In the genomic region with DNA sequence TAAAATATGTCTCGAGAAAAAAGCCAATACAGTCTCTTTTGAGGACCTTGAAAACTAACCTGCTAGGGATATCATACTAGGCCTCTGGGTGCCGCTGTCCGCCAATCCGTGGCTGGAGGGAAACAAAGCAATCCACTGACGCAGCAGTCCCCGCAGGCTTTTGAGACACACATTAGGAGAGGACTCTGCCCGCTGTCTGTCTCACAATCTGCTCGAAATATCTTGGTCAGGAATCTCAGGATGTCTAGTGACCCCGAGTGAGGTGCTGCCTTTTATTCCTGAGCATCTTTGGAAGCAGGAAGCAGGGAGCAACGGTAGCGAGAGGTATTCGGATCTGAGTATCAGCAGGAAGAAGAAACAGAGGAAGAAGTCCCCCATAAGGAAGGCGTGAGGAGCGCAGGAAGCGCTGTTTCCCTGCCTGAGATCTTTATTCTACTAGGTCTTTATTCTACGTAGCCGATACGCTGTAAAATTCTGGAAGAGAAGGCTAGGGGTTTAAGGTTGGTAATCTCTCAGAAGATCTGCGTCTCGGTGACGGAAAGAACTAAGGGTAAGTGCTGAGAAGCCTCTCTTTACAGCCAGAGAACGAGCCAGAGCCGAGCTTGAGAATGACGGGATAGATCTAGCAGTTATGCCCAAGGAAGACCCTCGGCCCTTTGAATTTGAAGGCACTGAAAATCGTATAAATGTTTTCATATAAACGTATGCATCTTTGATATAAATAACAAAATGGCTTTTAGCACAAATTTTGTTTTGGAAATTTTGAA, we compare ENCODE assay signal across 8 cellular contexts. TPM values are rescaled to one million over a fixed set of nuclear protein-coding genes. Genes with fewer than 3 reads are reported as not detected.
DNase-seq lines count a peak whose midpoint lies in the region; ATAC-seq and TF ChIP-seq lines count a peak whose summit lies in the region.

No MANE protein-coding gene starts in this region.

- H3K9me3 ChIP-seq in CD8-positive, alpha-beta T cell (ENCODE audit: low read length), result peaks cover 12% of the 10 kb centered on the region

- peaks cover 2% of the 10 kb centered on the region for H3K4me1 ChIP-seq in CD8-positive, alpha-beta T cell (ENCODE audit: insufficient read depth, low read length)

- H3K27ac Mint-ChIP-seq in CD8-positive, alpha-beta T cell, result peak overlapping the region; percentile 93

- peak; percentile 94 for ATAC-seq in CD8-positive, alpha-beta T cell
- peak; percentile 67 for ATAC-seq in GM21528 (IDR thresholded peaks at IDR 0.05; ENCODE audit: low FRiP score, unreplicated experiment)
- ATAC-seq in activated CD4-positive, CD25-positive, alpha-beta regulatory T cell treated with anti-CD3 and anti-CD28 coated beads, Interleukin-2, amount 50 U/mL, for 24 hours, result peak; percentile 94

- peak; percentile 43 to 77 (median 65) for DNase-seq in CD8-positive, alpha-beta T cell
- peak; percentile 83 for DNase-seq in M059J (ENCODE audit: low read depth)
- DNase-seq in cerebellum (ENCODE audit: low spot score), result peak; percentile 65
- peak; percentile 80 for DNase-seq in left kidney (ENCODE audit: low read depth, low spot score)
- DNase-seq in stimulated activated CD4-positive, alpha-beta T cell treated with anti-CD3 and anti-CD28 coated beads, Interleukin-4, amount 100 ng/mL, for 48 hours (ENCODE audit: low read depth in 2 of 2), result peak; percentile 45 to 51
- no peak for DNase-seq in KG1 (lab: John Stamatoyannopoulos, UW)

- H3K27me3 Mint-ChIP-seq in CD8-positive, alpha-beta T cell (ENCODE audit: low read depth), result peaks cover 34% of the 10 kb centered on the region

- H3K36me3 Mint-ChIP-seq in CD8-positive, alpha-beta T cell, result peaks cover 13% of the 10 kb centered on the region

- peak overlapping the region; percentile 9 for H3K27ac ChIP-seq in CD8-positive, alpha-beta T cell (ENCODE audit: low read depth, low read length)

- no peaks in the 10 kb centered on the region for H3K27me3 ChIP-seq in CD8-positive, alpha-beta T cell (ENCODE audit: insufficient read depth, low read length)

- intact Hi-C loops in CD8-positive, alpha-beta T cell (cut with DNase I, micrococcal nuclease), result loop anchor here (1.0 to 10.0 kb wide), 7 partner anchors 89 to 1219 kb away; partner anchors contain the start of genes CD14 (in 1 of the 2), PCDHGA10 (in 1 of the 2), PCDHGB7 (in 1 of the 2) and TMCO6 (in 1 of the 2)

- POLR2A ChIA-PET in CD8-positive, alpha-beta T cell (lab: Charles Lee), result interaction anchor here (0.6 to 0.7 kb wide), 3 partner anchors 30 to 241 kb away, joined by 3 to 4 read pairs (median 3); no protein-coding TSS in a partner anchor

- H3K4me3 ChIP-seq in CD8-positive, alpha-beta T cell (ENCODE audit: low read depth, low read length), result peak overlapping the region; percentile 42

- TF ChIP-seq CTCF in CD8-positive, alpha-beta T cell (IDR thresholded peaks at IDR 0.05), result peak; percentile 62

- H3K4me1 Mint-ChIP-seq in CD8-positive, alpha-beta T cell (ENCODE audit: low read depth), result peaks cover 8% of the 10 kb centered on the region

- H3K4me3 Mint-ChIP-seq in CD8-positive, alpha-beta T cell, result peak overlapping the region; percentile 91

- peaks cover 35% of the 10 kb centered on the region for H3K9me3 Mint-ChIP-seq in CD8-positive, alpha-beta T cell

- H3K36me3 ChIP-seq in CD8-positive, alpha-beta T cell (ENCODE audit: insufficient read depth, low read length), result no peaks in the 10 kb centered on the region

- CTCF ChIA-PET in CD8-positive, alpha-beta T cell (lab: Charles Lee), result interaction anchor here (0.6 to 2.3 kb wide), 7 partner anchors 9 to 241 kb away, joined by 3 to 10 read pairs (median 5); partner anchors contain the start of gene PCDHGA2

RNA-seq across cellular contexts. Expression of gene PCDHGA1, which starts 4.0 kb away (rescaled TPM):
- under 1 TPM in 1 of 2 experiments, not detected in 1; 0.11 TPM for total RNA-seq in CD8-positive, alpha-beta T cell
- total RNA-seq in M059J (2014; rRNA removed; shearing (Covaris generic)), result 0.71 and 0.89 TPM in 2 replicates
- 5.2 TPM for total RNA-seq in cerebellum

RNA-seq across cellular contexts. Expression of gene TAF7, which starts 5.7 kb away (rescaled TPM):
- 10 to 100 TPM; 93.7 to 97.3 TPM for total RNA-seq in CD8-positive, alpha-beta T cell
- total RNA-seq in M059J (2014; rRNA removed; shearing (Covaris generic)), result 52.8 and 84.2 TPM in 2 replicates
- total RNA-seq in cerebellum, result 63.2 TPM

RNA-seq across cellular contexts. Expression of gene PCDHGA2, which starts 12.3 kb away (rescaled TPM):
- not detected for total RNA-seq in CD8-positive, alpha-beta T cell
- total RNA-seq in M059J (2014; rRNA removed; shearing (Covaris generic)), result 0.22 and 0.32 TPM in 2 replicates
- 11.4 TPM for total RNA-seq in cerebellum

RNA-seq across cellular contexts. Expression of gene PCDHGA3, which starts 17.4 kb away (rescaled TPM):
- total RNA-seq in CD8-positive, alpha-beta T cell, result not detected
- total RNA-seq in M059J (2014; rRNA removed; shearing (Covaris generic)), result 0.49 TPM in 1 of 2 replicates, not detected in the other
- total RNA-seq in cerebellum, result 11.8 TPM

RNA-seq across cellular contexts. Expression of gene SLC25A2, which starts 22.4 kb away (rescaled TPM):
- not detected for total RNA-seq in CD8-positive, alpha-beta T cell
- total RNA-seq in M059J (2014; rRNA removed; shearing (Covaris generic)), result 0.05 TPM in 1 of 2 replicates, not detected in the other
- total RNA-seq in cerebellum, result 0.36 TPM
